In genomic region chr3:139664958-139665357, GRCh38 we compare ENCODE assay signal across 20 cellular contexts. TPM values are rescaled to one million over a fixed set of nuclear protein-coding genes. Genes with fewer than 3 reads are reported as not detected.
A peak's percentile ranks its signal among the peaks of the same experiment; 100 is the strongest.
DNase-seq lines count a peak whose midpoint lies in the region; ATAC-seq and TF ChIP-seq lines count a peak whose summit lies in the region.
"Had no signal": no experiment of that assay in that cellular context is flagged by ENCODE, and none has a peak within 500 bp of the region (broad histone marks: within the 10 kb centered on the region; RNA-seq: fewer than 3 reads in every experiment).

No MANE protein-coding gene starts in this region.

- no peaks in the 10 kb centered on the region for H3K27me3 Mint-ChIP-seq in type B pancreatic cell
- H3K27me3 Mint-ChIP-seq in activated T-cell treated with anti-CD3 and anti-CD28 coated beads, Interleukin-2, amount 50 U/mL, for 24 hours = no peaks in the 10 kb centered on the region
- H3K27me3 Mint-ChIP-seq: CD4-positive, alpha-beta memory T cell had no signal

- H3K56ac ChIP-seq in IMR-90 (ENCODE audit: extremely low read depth, insufficient read depth, low read length) = no peak overlapping the region

- H3K9ac ChIP-seq in IMR-90 (ENCODE audit: low read depth, low read length) = no peak overlapping the region
- H3K9ac ChIP-seq: BLaER1 had no signal

- H3K9me3 ChIP-seq in IMR-90 (ENCODE audit: control insufficient read depth, insufficient read depth, low read length) = no peaks in the 10 kb centered on the region
- H3K9me3 ChIP-seq: BLaER1 had no signal

- dilution Hi-C loops in IMR-90 (cut with HindIII; ENCODE audit: low sequenced_read_pairs, unreplicated experiment) = no loop called here

- CTCF ChIA-PET in IMR-90 (lab: Yijun Ruan, JAX) = no interaction called here

- no peaks in the 10 kb centered on the region for H3K27me3 ChIP-seq in IMR-90 (ENCODE audit: control insufficient read depth, insufficient read depth, low read length)
- H3K27me3 ChIP-seq: BLaER1 had no signal

- no peak overlapping the region for H2BK20ac ChIP-seq in IMR-90 (ENCODE audit: low read depth, low read length)

- H2BK120ac ChIP-seq in IMR-90 (ENCODE audit: low read depth, low read length) = no peak overlapping the region

- TF ChIP-seq CTCF in IMR-90 (conservative IDR thresholded peaks at IDR 0.05; ENCODE audit: low read depth, low read length) (no peak), type B pancreatic cell (conservative IDR thresholded peaks at IDR 0.05) (no peak)

- no peaks in the 10 kb centered on the region for H3K4me1 ChIP-seq in IMR-90 (ENCODE audit: control insufficient read depth, insufficient read depth, low read length)
- H3K4me1 ChIP-seq: BLaER1 had no signal

- no peak overlapping the region for H3K27ac ChIP-seq in IMR-90 (ENCODE audit: insufficient read depth, low read length)
- H3K27ac ChIP-seq: BLaER1, HL-60 had no signal

- no peak for TF ChIP-seq POLR2A in IMR-90 (IDR thresholded peaks at IDR 0.05; ENCODE audit: low read depth, low read length)

- H4K5ac ChIP-seq in IMR-90 (ENCODE audit: low read depth, low read length) = no peak overlapping the region

- no CpG with 5 or more reads among the region's 2 CpGs for WGBS in IMR-90 (ENCODE audit: extremely low coverage in 2 of 2, insufficient read length in 1 of 2), 2 experiments

- H3K27ac Mint-ChIP-seq in type B pancreatic cell = peak overlapping the region; percentile 93
- no peak overlapping the region for H3K27ac Mint-ChIP-seq in activated T-cell treated with anti-CD3 and anti-CD28 coated beads, Interleukin-2, amount 50 U/mL, for 24 hours
- H3K27ac Mint-ChIP-seq: CD4-positive, alpha-beta memory T cell; GM23338; HFFc6 had no signal

- no peaks in the 10 kb centered on the region for H3K9me1 ChIP-seq in IMR-90 (ENCODE audit: insufficient read depth, low read length)

- H3K4ac ChIP-seq in IMR-90 (ENCODE audit: low read depth, low read length) = no peak overlapping the region

- no peaks in the 10 kb centered on the region for H3K36me3 ChIP-seq in IMR-90 (ENCODE audit: control insufficient read depth, insufficient read depth, low read length)
- H3K36me3 ChIP-seq: BLaER1 had no signal

- in situ Hi-C loops in IMR-90 (cut with MboI; ENCODE audit: low sequenced_read_pairs) = no loop called here

- DNase-seq in Right ventricle myocardium inferior (ENCODE audit: missing footprints) = no peak
- no peak for DNase-seq in left cardiac atrium
- DNase-seq in IMR-90 = no peak
- DNase-seq in type B pancreatic cell (ENCODE audit: extremely low spot score, unreplicated experiment) = no peak
- DNase-seq in activated T-cell treated with anti-CD3 and anti-CD28 coated beads, Interleukin-2, amount 50 U/mL, for 24 hours = no peak
- no peak for DNase-seq in cortex of kidney (lab: John Stamatoyannopoulos, UW)
- DNase-seq: 8988T; CD4-positive, alpha-beta memory T cell; DMS153; DMS79; GDM1; H7; HFFc6 had no signal

- no peaks in the 10 kb centered on the region for H3K4me1 Mint-ChIP-seq in type B pancreatic cell (ENCODE audit: unreplicated experiment)
- H3K4me1 Mint-ChIP-seq in activated T-cell treated with anti-CD3 and anti-CD28 coated beads, Interleukin-2, amount 50 U/mL, for 24 hours (ENCODE audit: low read depth) = no peaks in the 10 kb centered on the region
- H3K4me1 Mint-ChIP-seq: CD4-positive, alpha-beta memory T cell had no signal

- H3K4me3 ChIP-seq in IMR-90 (ENCODE audit: insufficient read depth, low read depth, low read length) = no peak overlapping the region
- H3K4me3 ChIP-seq: BLaER1, GM23338 had no signal

- no peak overlapping the region for H4K91ac ChIP-seq in IMR-90 (ENCODE audit: insufficient read depth, low read depth, low read length)

- no peak overlapping the region for H2BK15ac ChIP-seq in IMR-90 (ENCODE audit: low read depth, low read length)

- no peak overlapping the region for H3K4me3 Mint-ChIP-seq in type B pancreatic cell
- H3K4me3 Mint-ChIP-seq in activated T-cell treated with anti-CD3 and anti-CD28 coated beads, Interleukin-2, amount 50 U/mL, for 24 hours = no peak overlapping the region
- H3K4me3 Mint-ChIP-seq: CD14-positive monocyte; CD4-positive, alpha-beta memory T cell; GM23338; HFFc6 had no signal

- no peak for TF ChIP-seq RAD21 in IMR-90 (IDR thresholded peaks at IDR 0.05; ENCODE audit: low read length)

- no TSS peak for BruUV-seq in IMR-90 (replicated peaks; lab: Mats Ljungman, UMichigan)

- H3K18ac ChIP-seq in IMR-90 (ENCODE audit: low read depth, low read length) = no peak overlapping the region

- POLR2A ChIA-PET in IMR-90 (lab: Charles Lee; ENCODE audit: unreplicated experiment) = no interaction called here

- H3K4me2 ChIP-seq in IMR-90 (ENCODE audit: low read depth, low read length) = no peak overlapping the region
- H3K4me2 ChIP-seq: BLaER1, GM23338 had no signal

- no peak overlapping the region for H3K14ac ChIP-seq in IMR-90 (replicated peaks; ENCODE audit: low read depth, low read length)

- no peak overlapping the region for H2AK5ac ChIP-seq in IMR-90 (ENCODE audit: low read depth, low read length)

- H2AFZ ChIP-seq in IMR-90 (replicated peaks; ENCODE audit: low read length, poor library complexity) = peak overlapping the region; percentile 32
- H2AFZ ChIP-seq: GM23338 had no signal

- intact Hi-C loops in Right ventricle myocardium inferior (cut with DNase I) = no loop called here
- intact Hi-C loops in left cardiac atrium (cut with DNase I) = no loop called here
- intact Hi-C loops in IMR-90 (cut with micrococcal nuclease) = no loop called here

- H2BK5ac ChIP-seq in IMR-90 (ENCODE audit: low read depth, low read length, poor library complexity, severe bottlenecking) = no peak overlapping the region

- no peaks in the 10 kb centered on the region for H4K20me1 ChIP-seq in IMR-90 (ENCODE audit: insufficient read depth, low read length)
- H4K20me1 ChIP-seq: BLaER1 had no signal

- peaks cover 3% of the 10 kb centered on the region for H3K36me3 Mint-ChIP-seq in type B pancreatic cell
- no peaks in the 10 kb centered on the region for H3K36me3 Mint-ChIP-seq in activated T-cell treated with anti-CD3 and anti-CD28 coated beads, Interleukin-2, amount 50 U/mL, for 24 hours (ENCODE audit: low read depth)
- H3K36me3 Mint-ChIP-seq: CD4-positive, alpha-beta memory T cell had no signal

- H3K79me1 ChIP-seq in IMR-90 (ENCODE audit: low read depth in 1 of 2, low read length in 2 of 2) = no peaks in the 10 kb centered on the region

- H4K8ac ChIP-seq in IMR-90 (ENCODE audit: low read depth in 2 of 2, low read length in 2 of 2) = no peak overlapping the region

- no peak overlapping the region for H2AK9ac ChIP-seq in IMR-90 (replicated peaks; ENCODE audit: low read depth, low read length, poor library complexity)

- H3K23ac ChIP-seq in IMR-90 (ENCODE audit: low read depth, low read length) = no peak overlapping the region

- no peaks in the 10 kb centered on the region for H3K9me3 Mint-ChIP-seq in type B pancreatic cell
- H3K9me3 Mint-ChIP-seq in activated T-cell treated with anti-CD3 and anti-CD28 coated beads, Interleukin-2, amount 50 U/mL, for 24 hours = no peaks in the 10 kb centered on the region
- H3K9me3 Mint-ChIP-seq: CD4-positive, alpha-beta memory T cell; GM23338 had no signal

- ATAC-seq in Right ventricle myocardium inferior (peak; percentile 50), left cardiac atrium (no peak), IMR-90 (ENCODE audit: low read depth) (no peak), esophagus mucosa (peak; percentile 66)
- ATAC-seq: GM23338, HCT116 had no signal

TF ChIP-seq in IMR-90, 13 proteins besides CTCF, POLR2A, EP300 and RAD21:
- TF ChIP-seq CEBPB (IDR thresholded peaks at IDR 0.05; ENCODE audit: low read depth, low read length) (no peak), MXI1 (IDR thresholded peaks at IDR 0.05; ENCODE audit: borderline replicate concordance, low read depth, low read length) (no peak), FOS (IDR thresholded peaks at IDR 0.05; ENCODE audit: low read depth, low read length) (no peak), MAZ (IDR thresholded peaks at IDR 0.05; ENCODE audit: borderline replicate concordance, low read depth, low read length) (no peak), BHLHE40 (IDR thresholded peaks at IDR 0.05; ENCODE audit: low read depth, low read length) (no peak), NFE2L2 (IDR thresholded peaks at IDR 0.05; ENCODE audit: low read depth, low read length) (no peak)

RNA-seq across cellular contexts. Expression of gene NMNAT3, which starts 12.8 kb away (rescaled TPM):
- total RNA-seq in Right ventricle myocardium inferior (11.0 TPM), left cardiac atrium (10 to 100 TPM; 13.0 to 14.8 TPM), IMR-90 (2012; rRNA removed) (under 0.01 and 0.36 TPM in 2 replicates), esophagus mucosa (5.4 TPM), type B pancreatic cell (ENCODE audit: low replicate concordance) (7.1 and 9.1 TPM in 2 replicates)
- 0.12 and 0.47 TPM in 2 replicates for polyA plus RNA-seq in IMR-90 (2012; rRNA removed)
- 0.19 and 0.42 TPM in 2 replicates for polyA plus RNA-seq in IMR-90 (2012; cell fraction: cytosol; rRNA removed)
- polyA plus RNA-seq in IMR-90 (2012; cell fraction: nucleus; rRNA removed; ENCODE audit: low replicate concordance) = 0.23 and 0.34 TPM in 2 replicates
- total RNA-seq: HT1080 had no signal

Comparison
In these comparisons a context has a peak if more than half of its experiments do, and no peak if none do; other contexts are left out.
1. ATAC-seq: peak in Right ventricle myocardium inferior (single experiment) and esophagus mucosa (single experiment); none in left cardiac atrium (0 of 2) and IMR-90 (single experiment).